Comparison of ENCODE assay signal across 10 cellular contexts in the genomic region with DNA sequence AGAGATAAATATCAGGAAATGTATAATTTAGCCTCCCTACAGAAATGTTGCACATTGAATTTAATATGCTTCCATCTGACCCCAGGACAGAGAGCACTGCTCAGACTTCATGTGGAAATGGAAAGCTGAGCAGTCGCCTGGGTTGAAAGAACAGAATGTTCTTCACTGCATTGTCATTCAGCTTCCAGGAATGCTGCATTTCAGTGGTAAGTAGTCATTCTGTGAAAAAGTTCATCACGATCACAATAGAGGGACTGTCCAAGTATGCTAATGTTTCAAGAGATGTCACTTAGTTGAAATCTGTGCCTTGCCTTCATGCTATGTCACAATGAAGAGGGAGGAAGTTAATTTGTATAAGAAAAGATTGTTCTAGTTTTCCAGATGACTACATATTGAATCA.
DNase-seq lines count a peak whose midpoint lies in the region; ATAC-seq lines count a peak whose summit lies in the region.
"Had no signal": no experiment of that assay in that cellular context is flagged by ENCODE, and none has a peak within 500 bp of the region (broad histone marks: within the 10 kb centered on the region; RNA-seq: fewer than 3 reads in every experiment).

No MANE protein-coding gene starts in this region.

- no peak overlapping the region for H3K14ac ChIP-seq in trophoblast cell (ENCODE audit: low read length)

- no peak overlapping the region for H3K4me3 Mint-ChIP-seq in activated T-helper 1 cell treated with anti-CD3 and anti-CD28 coated beads, Interleukin-12 subunit alpha, Interleukin-12 subunit beta, Interleukin-2, Interleukin-4 antibody, amounts not matched to agents 30 ng/mL and 10 ng/mL and 1 ng/mL, durations not matched to agents 14 hours and 24 hours and 36 hours
- H3K4me3 Mint-ChIP-seq: natural killer cell treated with Interleukin-12 subunit alpha and Interleukin-12 subunit beta and Interleukin-15 and Interleukin-18, amount 100 ng/mL, for 72 hours had no signal

- H3K27me3 Mint-ChIP-seq in activated T-helper 1 cell treated with anti-CD3 and anti-CD28 coated beads, Interleukin-12 subunit alpha, Interleukin-12 subunit beta, Interleukin-2, Interleukin-4 antibody, amounts not matched to agents 30 ng/mL and 10 ng/mL and 1 ng/mL, durations not matched to agents 14 hours and 24 hours and 36 hours (ENCODE audit: insufficient read depth): peaks cover 3% of the 10 kb centered on the region
- H3K27me3 Mint-ChIP-seq: natural killer cell treated with Interleukin-12 subunit alpha and Interleukin-12 subunit beta and Interleukin-15 and Interleukin-18, amount 100 ng/mL, for 72 hours had no signal

- H3K4me3 ChIP-seq in trophoblast cell (ENCODE audit: low read depth, low read length): no peak overlapping the region
- H3K4me3 ChIP-seq: stomach had no signal

- H3K4me2 ChIP-seq in trophoblast cell (ENCODE audit: low read length): no peak overlapping the region

- no peak overlapping the region for H4K91ac ChIP-seq in trophoblast cell (ENCODE audit: low read depth, low read length)

- H2BK5ac ChIP-seq in trophoblast cell (ENCODE audit: low read depth, low read length, poor library complexity): no peak overlapping the region

- H3K9ac ChIP-seq in trophoblast cell (ENCODE audit: low read length): no peak overlapping the region

- intact Hi-C loops in activated T-helper 1 cell treated with anti-CD3 and anti-CD28 coated beads, Interleukin-12 subunit alpha, Interleukin-12 subunit beta, Interleukin-2, Interleukin-4 antibody, amounts not matched to agents 30 ng/mL and 10 ng/mL and 1 ng/mL, durations not matched to agents 14 hours and 24 hours and 36 hours (cut with micrococcal nuclease): no loop called here

- H3K4me1 ChIP-seq in trophoblast cell (ENCODE audit: control insufficient read depth in 1 of 2, insufficient read depth in 2 of 2, low read length in 2 of 2): no peaks in the 10 kb centered on the region
- H3K4me1 ChIP-seq: stomach had no signal

- peak; percentile 66 for DNase-seq in dermis blood vessel endothelial cell
- peak; percentile 45 to 67 for DNase-seq in trophoblast cell
- DNase-seq in HT-29 (ENCODE audit: low spot score): no peak
- no peak for DNase-seq in SW480 (ENCODE audit: low spot score)
- DNase-seq in activated T-helper 1 cell treated with anti-CD3 and anti-CD28 coated beads, Interleukin-12 subunit alpha, Interleukin-12 subunit beta, Interleukin-2, Interleukin-4 antibody, amounts not matched to agents 30 ng/mL and 10 ng/mL and 1 ng/mL, durations not matched to agents 14 hours and 24 hours and 36 hours (ENCODE audit: low spot score): no peak
- no peak for DNase-seq in NCI-H1417 (lab: John Stamatoyannopoulos, UW)
- DNase-seq: stomach had no signal

- H3K23ac ChIP-seq in trophoblast cell (ENCODE audit: low read length): no peak overlapping the region

- no CpG with 5 or more reads among the region's 2 CpGs for WGBS in trophoblast cell (ENCODE audit: extremely low coverage, insufficient coverage, insufficient read length)

- H3K4ac ChIP-seq in trophoblast cell (ENCODE audit: low read depth, low read length): no peak overlapping the region

- no peak overlapping the region for H2AK5ac ChIP-seq in trophoblast cell (ENCODE audit: low read length)

- no peak overlapping the region for H3K27ac ChIP-seq in trophoblast cell (ENCODE audit: low read depth, low read length)

- no peaks in the 10 kb centered on the region for H3K36me3 ChIP-seq in trophoblast cell (ENCODE audit: control insufficient read depth in 1 of 2, insufficient read depth in 2 of 2, low read length in 2 of 2)
- H3K36me3 ChIP-seq: stomach had no signal

- no peak overlapping the region for H2BK120ac ChIP-seq in trophoblast cell (ENCODE audit: insufficient read depth, low read length, poor library complexity)

- no peaks in the 10 kb centered on the region for H3K36me3 Mint-ChIP-seq in activated T-helper 1 cell treated with anti-CD3 and anti-CD28 coated beads, Interleukin-12 subunit alpha, Interleukin-12 subunit beta, Interleukin-2, Interleukin-4 antibody, amounts not matched to agents 30 ng/mL and 10 ng/mL and 1 ng/mL, durations not matched to agents 14 hours and 24 hours and 36 hours (ENCODE audit: low read depth)
- H3K36me3 Mint-ChIP-seq: natural killer cell treated with Interleukin-12 subunit alpha and Interleukin-12 subunit beta and Interleukin-15 and Interleukin-18, amount 100 ng/mL, for 72 hours had no signal

- no peak overlapping the region for H4K12ac ChIP-seq in trophoblast cell (ENCODE audit: low read depth, low read length)

- no peaks in the 10 kb centered on the region for H3K9me3 ChIP-seq in trophoblast cell (ENCODE audit: insufficient read depth, low read depth, low read length)
- H3K9me3 ChIP-seq: stomach had no signal

- H3K27me3 ChIP-seq in trophoblast cell (ENCODE audit: insufficient read depth, low read length): no peaks in the 10 kb centered on the region
- H3K27me3 ChIP-seq: stomach had no signal

- H2AFZ ChIP-seq in trophoblast cell (ENCODE audit: insufficient read depth, low read length, poor library complexity): no peak overlapping the region

- no peak overlapping the region for H3K18ac ChIP-seq in trophoblast cell (ENCODE audit: low read length)

- no peaks in the 10 kb centered on the region for H3K4me1 Mint-ChIP-seq in activated T-helper 1 cell treated with anti-CD3 and anti-CD28 coated beads, Interleukin-12 subunit alpha, Interleukin-12 subunit beta, Interleukin-2, Interleukin-4 antibody, amounts not matched to agents 30 ng/mL and 10 ng/mL and 1 ng/mL, durations not matched to agents 14 hours and 24 hours and 36 hours (ENCODE audit: low read depth)

- no peak overlapping the region for H3K27ac Mint-ChIP-seq in activated T-helper 1 cell treated with anti-CD3 and anti-CD28 coated beads, Interleukin-12 subunit alpha, Interleukin-12 subunit beta, Interleukin-2, Interleukin-4 antibody, amounts not matched to agents 30 ng/mL and 10 ng/mL and 1 ng/mL, durations not matched to agents 14 hours and 24 hours and 36 hours
- H3K27ac Mint-ChIP-seq: natural killer cell treated with Interleukin-12 subunit alpha and Interleukin-12 subunit beta and Interleukin-15 and Interleukin-18, amount 100 ng/mL, for 72 hours had no signal

- no peak overlapping the region for H4K8ac ChIP-seq in trophoblast cell (ENCODE audit: low read depth, low read length)

- H3K9me3 Mint-ChIP-seq in activated T-helper 1 cell treated with anti-CD3 and anti-CD28 coated beads, Interleukin-12 subunit alpha, Interleukin-12 subunit beta, Interleukin-2, Interleukin-4 antibody, amounts not matched to agents 30 ng/mL and 10 ng/mL and 1 ng/mL, durations not matched to agents 14 hours and 24 hours and 36 hours: no peaks in the 10 kb centered on the region
- H3K9me3 Mint-ChIP-seq: natural killer cell treated with Interleukin-12 subunit alpha and Interleukin-12 subunit beta and Interleukin-15 and Interleukin-18, amount 100 ng/mL, for 72 hours had no signal

- peak; percentile 63 for ATAC-seq in GM19023 (IDR thresholded peaks at IDR 0.05; ENCODE audit: unreplicated experiment)
- ATAC-seq in HG03196 (IDR thresholded peaks at IDR 0.05; ENCODE audit: unreplicated experiment): peak; percentile 49
- ATAC-seq: natural killer cell treated with Interleukin-12 subunit alpha and Interleukin-12 subunit beta and Interleukin-15 and Interleukin-18, amount 100 ng/mL, for 72 hours had no signal

- H3K79me2 ChIP-seq in trophoblast cell (ENCODE audit: control insufficient read depth, insufficient read depth, low read length, poor library complexity): no peaks in the 10 kb centered on the region

- no peaks in the 10 kb centered on the region for H3K79me1 ChIP-seq in trophoblast cell (ENCODE audit: low read length)

- no peak overlapping the region for H2BK12ac ChIP-seq in trophoblast cell (ENCODE audit: low read length)

Comparison
In these comparisons a context has a peak if more than half of its experiments do, and no peak if none do; other contexts are left out.
1. DNase-seq: peak in dermis blood vessel endothelial cell (single experiment) and trophoblast cell (2 of 2); none in HT-29 (single experiment), SW480 (single experiment), activated T-helper 1 cell treated with anti-CD3 and anti-CD28 coated beads, Interleukin-12 subunit alpha, Interleukin-12 subunit beta, Interleukin-2, Interleukin-4 antibody, amounts not matched to agents 30 ng/mL and 10 ng/mL and 1 ng/mL, durations not matched to agents 14 hours and 24 hours and 36 hours (single experiment) and NCI-H1417 (0 of 3).